8 cellular contexts compared by ENCODE assay signal in the genomic region with DNA sequence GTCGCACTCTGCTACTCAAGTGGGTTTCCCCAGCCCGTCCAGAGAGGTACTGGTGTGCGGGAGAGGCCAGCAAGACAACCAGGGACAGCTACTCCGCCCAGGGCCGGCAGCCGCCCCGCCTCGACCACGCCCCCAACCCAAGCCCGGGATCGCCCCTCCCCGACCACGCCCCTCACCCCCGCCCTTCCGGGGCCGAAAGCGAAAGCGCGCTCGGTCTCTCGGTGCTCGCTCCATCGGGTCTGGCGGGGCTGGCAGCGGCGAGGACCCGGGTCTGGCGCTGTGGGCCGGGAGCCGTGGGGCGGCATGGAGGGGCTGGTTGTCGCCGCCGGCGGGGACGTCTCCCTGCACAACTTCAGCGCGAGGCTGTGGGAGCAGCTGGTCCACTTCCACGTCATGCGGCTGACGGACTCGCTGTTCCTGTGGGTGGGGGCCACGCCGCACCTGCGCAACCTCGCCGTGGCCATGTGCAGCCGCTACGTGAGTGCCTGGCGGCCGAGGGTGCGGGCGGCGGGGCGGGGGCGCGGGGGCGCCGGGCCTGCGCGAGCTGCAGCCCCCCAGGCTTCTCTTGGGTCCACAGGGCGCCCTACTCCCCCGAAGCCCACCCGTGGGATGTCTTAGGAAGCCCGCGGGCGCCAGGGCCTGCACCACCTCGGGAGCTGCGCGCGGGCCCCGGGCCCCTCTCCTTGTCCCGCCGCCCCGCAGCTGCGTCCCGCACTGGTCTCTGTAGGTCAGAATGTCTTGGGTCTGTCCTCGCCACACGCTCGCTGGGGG. TPM values are rescaled to one million over a fixed set of nuclear protein-coding genes. Genes with fewer than 3 reads are reported as not detected.
DNase-seq lines count a peak whose midpoint lies in the region; ATAC-seq and TF ChIP-seq lines count a peak whose summit lies in the region.

A gene with protein sequence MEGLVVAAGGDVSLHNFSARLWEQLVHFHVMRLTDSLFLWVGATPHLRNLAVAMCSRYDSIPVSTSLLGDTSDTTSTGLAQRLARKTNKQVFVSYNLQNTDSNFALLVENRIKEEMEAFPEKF (plus strand): TSS at position 228 of the 771 bp plus-strand sequence. CDS start 76 bp downstream, at position 304.

- H3K36me3 ChIP-seq in adrenal gland (replicated peaks in 1 of 2) (peaks cover 0 to 4% of the 10 kb centered on the region in 2 donors), heart right ventricle (peaks cover 0 to 11% (median 4%) of the 10 kb centered on the region in 9 donors)

- 0 to 1% (median 0%) methylated on average over 4 to 80 of the region's 80 CpGs for WGBS in adrenal gland, 4 donors
- WGBS in heart right ventricle, 2 donors = 0 to 1% methylated on average over 73 to 80 of the region's 80 CpGs

- in situ Hi-C loops in GM13977 (cut with MboI; ENCODE audit: low pct_unique_long_range_greater_than_20kb, low sequenced_read_pairs, unreplicated experiment) = no loop called here

- ATAC-seq in HG02852 (IDR thresholded peaks at IDR 0.05; ENCODE audit: unreplicated experiment) (peak; percentile 75), heart right ventricle (peak; percentile 97 to 98 (median 98))

- peaks cover 17% of the 10 kb centered on the region for H3K27me3 Mint-ChIP-seq in type B pancreatic cell

- peaks cover 20% of the 10 kb centered on the region for H3K4me1 Mint-ChIP-seq in type B pancreatic cell (ENCODE audit: unreplicated experiment)

- peak within 1 kb of the TSS; percentile 95 for H3K27ac Mint-ChIP-seq in type B pancreatic cell

- intact Hi-C loops in T-helper 1 cell treated with Interleukin-12 subunit alpha and Interleukin-12 subunit beta and Interleukin-4 antibody, amounts not matched to agents 30 ng/mL and 1 ng/mL, for 36 hours (cut with micrococcal nuclease) = loop anchor here (1.0 to 5.0 kb wide), 13 partner anchors 20 to 1743 kb away; a partner anchor contains a TSS
- intact Hi-C loops in adrenal gland (cut with DNase I) (no loop called here), heart right ventricle (cut with DNase I) (loop anchor here in 4 of 10 donors (2.0 to 10.0 kb wide), 5 partner anchors 94 to 264 kb away; a partner anchor contains a TSS), posterior vena cava (cut with DNase I) (loop anchor here in 1 of 2 donors (10.0 kb wide), 1 partner anchor 134 kb away; no protein-coding TSS in a partner anchor)

- H3K4me1 ChIP-seq in adrenal gland (replicated peaks in 1 of 2) (peaks cover 14 to 38% of the 10 kb centered on the region in 2 donors), heart right ventricle (peaks cover 2 to 41% (median 28%) of the 10 kb centered on the region in 9 donors)

- peaks cover 10% of the 10 kb centered on the region for H3K9me3 Mint-ChIP-seq in type B pancreatic cell

- TF ChIP-seq CTCF in GM13977 (IDR thresholded peaks at IDR 0.05; ENCODE audit: extremely low read depth, insufficient read depth, missing control alignments) = no peak
- peak in 1 of 6 experiments; percentile 7 for TF ChIP-seq CTCF in adrenal gland (IDR thresholded peaks at IDR 0.05)
- TF ChIP-seq CTCF in heart right ventricle (IDR thresholded peaks at IDR 0.05) = peak in 2 of 9 donors; percentile 4 to 21
- no peak for TF ChIP-seq CTCF in type B pancreatic cell (conservative IDR thresholded peaks at IDR 0.05)

- H3K4me3 ChIP-seq in adrenal gland (peak within 1 kb of the TSS; percentile 75 to 97 (median 92)), heart right ventricle (peak within 1 kb of the TSS; percentile 76 to 99 (median 94))

- H3K27ac ChIP-seq in adrenal gland = peak within 1 kb of the TSS; percentile 30 to 88 (median 79)
- peak within 1 kb of the TSS; percentile 14 to 92 (median 84) for H3K27ac ChIP-seq in heart right ventricle

- no peaks in the 10 kb centered on the region for H3K27me3 ChIP-seq in adrenal gland
- no peaks in the 10 kb centered on the region for H3K27me3 ChIP-seq in heart right ventricle

- TF ChIP-seq POLR2A in adrenal gland (IDR thresholded peaks at IDR 0.05) = peak; percentile 44 to 50

- H3K4me3 Mint-ChIP-seq in type B pancreatic cell = peak within 1 kb of the TSS; percentile 98

- DNase-seq in GM13977 (ENCODE audit: low spot score) (peak; percentile 99), NCI-H146 treated with DMSO at 0.1 percent for 48 hours (lab: John Stamatoyannopoulos, UW; ENCODE audit: unreplicated experiment) (peak; percentile 67), adrenal gland (peak; percentile 94 to 97 (median 96)), heart right ventricle (peak; percentile 97 to 98), posterior vena cava (ENCODE audit: low spot score) (peak; percentile 99), type B pancreatic cell (ENCODE audit: extremely low spot score, unreplicated experiment) (peak; percentile 99)

- H3K9me3 ChIP-seq in adrenal gland (replicated peaks in 1 of 3) (no peaks in the 10 kb centered on the region), heart right ventricle (no peaks in the 10 kb centered on the region)

- no peaks in the 10 kb centered on the region for H3K36me3 Mint-ChIP-seq in type B pancreatic cell

RNA-seq across cellular contexts. Expression of the gene that starts here (rescaled TPM):
- total RNA-seq in T-helper 1 cell treated with Interleukin-12 subunit alpha and Interleukin-12 subunit beta and Interleukin-4 antibody, amounts not matched to agents 30 ng/mL and 1 ng/mL, for 36 hours = 24.0 and 24.5 TPM in 2 replicates
- 10 to 100 TPM in 7 of 8 donors, 1 to 10 TPM in 1; 4.9 to 23.6 (median 18.3) TPM for total RNA-seq in adrenal gland
- 10 to 100 TPM; 17.9 to 87.5 (median 55.7) TPM for polyA plus RNA-seq in adrenal gland
- total RNA-seq in heart right ventricle = 10 to 100 TPM in 5 of 10 donors, 1 to 10 TPM in 5; 8.1 to 10.8 (median 10.0) TPM
- 10 to 100 TPM; 14.0 to 38.6 TPM for polyA plus RNA-seq in heart right ventricle
- 10 to 100 TPM; 14.3 to 18.0 TPM for total RNA-seq in posterior vena cava
- total RNA-seq in type B pancreatic cell (ENCODE audit: low replicate concordance) = 18.1 and 24.1 TPM in 2 replicates

Comparison
In these comparisons a context has a peak if more than half of its experiments do, and no peak if none do; other contexts are left out.
1. Peak in every context shown above with its lines: DNase-seq, ATAC-seq, H3K4me3 ChIP-seq and H3K27ac ChIP-seq.